In the genomic region with DNA sequence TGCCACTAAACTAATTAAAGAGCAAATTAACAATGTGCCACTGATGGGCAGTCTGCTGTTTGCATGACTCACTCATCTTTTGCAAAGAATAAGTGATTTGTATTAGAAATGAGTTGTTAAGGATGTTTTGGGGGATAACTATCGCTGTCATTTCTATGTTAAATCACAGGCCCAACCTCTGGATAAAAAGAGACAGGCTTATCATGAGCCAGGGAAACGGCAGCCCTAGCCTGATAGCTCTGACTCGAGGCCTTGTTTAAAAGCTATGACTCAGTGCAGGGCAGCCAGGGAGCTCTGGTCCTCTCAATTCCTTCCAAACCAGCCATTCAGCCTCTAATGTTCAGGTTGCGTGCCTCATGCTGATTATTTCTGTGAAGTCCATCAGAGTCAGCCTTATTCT, we compare ENCODE assay signal across 1 cellular context.
TF ChIP-seq lines count a peak whose summit lies in the region.

No MANE protein-coding gene starts in this region.

TF ChIP-seq in GM23338, 12 proteins besides CTCF, POLR2A, EP300 and RAD21 (continued from another document):
- TF ChIP-seq, protein P1, sequence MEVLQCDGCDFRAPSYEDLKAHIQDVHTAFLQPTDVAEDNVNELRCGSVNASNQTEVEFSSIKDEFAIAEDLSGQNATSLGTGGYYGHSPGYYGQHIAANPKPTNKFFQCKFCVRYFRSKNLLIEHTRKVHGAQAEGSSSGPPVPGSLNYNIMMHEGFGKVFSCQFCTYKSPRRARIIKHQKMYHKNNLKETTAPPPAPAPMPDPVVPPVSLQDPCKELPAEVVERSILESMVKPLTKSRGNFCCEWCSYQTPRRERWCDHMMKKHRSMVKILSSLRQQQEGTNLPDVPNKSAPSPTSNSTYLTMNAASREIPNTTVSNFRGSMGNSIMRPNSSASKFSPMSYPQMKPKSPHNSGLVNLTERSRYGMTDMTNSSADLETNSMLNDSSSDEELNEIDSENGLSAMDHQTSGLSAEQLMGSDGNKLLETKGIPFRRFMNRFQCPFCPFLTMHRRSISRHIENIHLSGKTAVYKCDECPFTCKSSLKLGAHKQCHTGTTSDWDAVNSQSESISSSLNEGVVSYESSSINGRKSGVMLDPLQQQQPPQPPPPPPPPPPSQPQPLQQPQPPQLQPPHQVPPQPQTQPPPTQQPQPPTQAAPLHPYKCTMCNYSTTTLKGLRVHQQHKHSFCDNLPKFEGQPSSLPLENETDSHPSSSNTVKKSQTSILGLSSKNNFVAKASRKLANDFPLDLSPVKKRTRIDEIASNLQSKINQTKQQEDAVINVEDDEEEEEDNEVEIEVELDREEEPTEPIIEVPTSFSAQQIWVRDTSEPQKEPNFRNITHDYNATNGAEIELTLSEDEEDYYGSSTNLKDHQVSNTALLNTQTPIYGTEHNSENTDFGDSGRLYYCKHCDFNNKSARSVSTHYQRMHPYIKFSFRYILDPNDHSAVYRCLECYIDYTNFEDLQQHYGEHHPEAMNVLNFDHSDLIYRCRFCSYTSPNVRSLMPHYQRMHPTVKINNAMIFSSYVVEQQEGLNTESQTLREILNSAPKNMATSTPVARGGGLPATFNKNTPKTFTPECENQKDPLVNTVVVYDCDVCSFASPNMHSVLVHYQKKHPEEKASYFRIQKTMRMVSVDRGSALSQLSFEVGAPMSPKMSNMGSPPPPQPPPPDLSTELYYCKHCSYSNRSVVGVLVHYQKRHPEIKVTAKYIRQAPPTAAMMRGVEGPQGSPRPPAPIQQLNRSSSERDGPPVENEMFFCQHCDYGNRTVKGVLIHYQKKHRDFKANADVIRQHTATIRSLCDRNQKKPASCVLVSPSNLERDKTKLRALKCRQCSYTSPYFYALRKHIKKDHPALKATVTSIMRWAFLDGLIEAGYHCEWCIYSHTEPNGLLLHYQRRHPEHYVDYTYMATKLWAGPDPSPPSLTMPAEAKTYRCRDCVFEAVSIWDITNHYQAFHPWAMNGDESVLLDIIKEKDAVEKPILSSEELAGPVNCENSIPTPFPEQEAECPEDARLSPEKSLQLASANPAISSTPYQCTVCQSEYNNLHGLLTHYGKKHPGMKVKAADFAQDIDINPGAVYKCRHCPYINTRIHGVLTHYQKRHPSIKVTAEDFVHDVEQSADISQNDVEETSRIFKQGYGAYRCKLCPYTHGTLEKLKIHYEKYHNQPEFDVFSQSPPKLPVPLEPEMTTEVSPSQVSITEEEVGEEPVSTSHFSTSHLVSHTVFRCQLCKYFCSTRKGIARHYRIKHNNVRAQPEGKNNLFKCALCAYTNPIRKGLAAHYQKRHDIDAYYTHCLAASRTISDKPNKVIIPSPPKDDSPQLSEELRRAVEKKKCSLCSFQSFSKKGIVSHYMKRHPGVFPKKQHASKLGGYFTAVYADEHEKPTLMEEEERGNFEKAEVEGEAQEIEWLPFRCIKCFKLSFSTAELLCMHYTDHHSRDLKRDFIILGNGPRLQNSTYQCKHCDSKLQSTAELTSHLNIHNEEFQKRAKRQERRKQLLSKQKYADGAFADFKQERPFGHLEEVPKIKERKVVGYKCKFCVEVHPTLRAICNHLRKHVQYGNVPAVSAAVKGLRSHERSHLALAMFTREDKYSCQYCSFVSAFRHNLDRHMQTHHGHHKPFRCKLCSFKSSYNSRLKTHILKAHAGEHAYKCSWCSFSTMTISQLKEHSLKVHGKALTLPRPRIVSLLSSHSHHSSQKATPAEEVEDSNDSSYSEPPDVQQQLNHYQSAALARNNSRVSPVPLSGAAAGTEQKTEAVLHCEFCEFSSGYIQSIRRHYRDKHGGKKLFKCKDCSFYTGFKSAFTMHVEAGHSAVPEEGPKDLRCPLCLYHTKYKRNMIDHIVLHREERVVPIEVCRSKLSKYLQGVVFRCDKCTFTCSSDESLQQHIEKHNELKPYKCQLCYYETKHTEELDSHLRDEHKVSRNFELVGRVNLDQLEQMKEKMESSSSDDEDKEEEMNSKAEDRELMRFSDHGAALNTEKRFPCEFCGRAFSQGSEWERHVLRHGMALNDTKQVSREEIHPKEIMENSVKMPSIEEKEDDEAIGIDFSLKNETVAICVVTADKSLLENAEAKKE (CRISPR knock-in tag; IDR thresholded peaks at IDR 0.05), result no peak
TF ChIP-seq in GM23338: peak in this region for 0.
